ENCODE assay signal across 24 cellular contexts in genomic region chr1:42359466-42359865, GRCh38. TPM values are rescaled to one million over a fixed set of nuclear protein-coding genes. Genes with fewer than 3 reads are reported as not detected.
"Had no signal": no experiment of that assay in that cellular context is flagged by ENCODE, and none has a peak within 500 bp of the region (broad histone marks: within the 10 kb centered on the region; RNA-seq: fewer than 3 reads in every experiment).

No MANE protein-coding gene starts in this region.

- H3K36me3 ChIP-seq: brain microvascular endothelial cell had no signal

- H3K4me3 Mint-ChIP-seq: activated CD8-positive, alpha-beta T cell treated with anti-CD3 and anti-CD28 coated beads, Interleukin-2, amount 10 ng/mL, durations not matched to agents 7 days and 5 days; activated naive CD8-positive, alpha-beta T cell treated with anti-CD3 and anti-CD28 coated beads, Interleukin-2, amount 50 U/mL, for 24 hours; IgD-negative memory B cell; T-helper 1 cell treated with Interleukin-12 subunit alpha and Interleukin-12 subunit beta and Interleukin-4 antibody, amounts not matched to agents 30 μg/mL and 1 μg/mL, for 36 hours had no signal

- DNase-seq: activated CD4-positive, alpha-beta T cell treated with anti-CD3 and anti-CD28 coated beads, Interleukin-2, amount 50 U/mL, for 4 hours; activated CD8-positive, alpha-beta memory T cell treated with anti-CD3 and anti-CD28 coated beads, Interleukin-2, amount 50 U/mL, for 48 hours; activated CD8-positive, alpha-beta T cell treated with anti-CD3 and anti-CD28 coated beads, Interleukin-2, amount 10 ng/mL, durations not matched to agents 7 days and 5 days; activated naive CD4-positive, alpha-beta T cell treated with anti-CD3 and anti-CD28 coated beads, Interleukin-2, amount 50 U/mL, for 16 hours; activated naive CD8-positive, alpha-beta T cell treated with anti-CD3 and anti-CD28 coated beads, Interleukin-2, amount 50 U/mL, for 24 hours; activated T-cell treated with anti-CD3 and anti-CD28 coated beads, Interleukin-2, amount 50 U/mL, for 1 hour; amygdala; brain microvascular endothelial cell; KG1; NCI-H1092; NCI-H1417 treated with DMSO at 0.1 percent for 48 hours; NCI-H1694; NCI-H2029; NCI-H2107; NCI-H345; NCI-H510A; NCI-H526 treated with DMSO at 0.1 percent for 48 hours; PC-3; SHP77 treated with DMSO at 0.1 percent for 48 hours had no signal

- H3K27me3 ChIP-seq: brain microvascular endothelial cell had no signal

- H3K27ac ChIP-seq: brain microvascular endothelial cell had no signal

- H3K9me3 Mint-ChIP-seq: activated naive CD8-positive, alpha-beta T cell treated with anti-CD3 and anti-CD28 coated beads, Interleukin-2, amount 50 U/mL, for 24 hours; IgD-negative memory B cell; T-helper 1 cell treated with Interleukin-12 subunit alpha and Interleukin-12 subunit beta and Interleukin-4 antibody, amounts not matched to agents 30 μg/mL and 1 μg/mL, for 36 hours had no signal

- ATAC-seq: activated CD8-positive, alpha-beta T cell treated with anti-CD3 and anti-CD28 coated beads, Interleukin-2, amount 10 ng/mL, durations not matched to agents 7 days and 5 days; PC-3 had no signal

- H3K27ac Mint-ChIP-seq: activated CD8-positive, alpha-beta T cell treated with anti-CD3 and anti-CD28 coated beads, Interleukin-2, amount 10 ng/mL, durations not matched to agents 7 days and 5 days; activated naive CD8-positive, alpha-beta T cell treated with anti-CD3 and anti-CD28 coated beads, Interleukin-2, amount 50 U/mL, for 24 hours; IgD-negative memory B cell; T-helper 1 cell treated with Interleukin-12 subunit alpha and Interleukin-12 subunit beta and Interleukin-4 antibody, amounts not matched to agents 30 μg/mL and 1 μg/mL, for 36 hours had no signal

- FAIRE-seq: astrocyte had no signal

- H3K36me3 Mint-ChIP-seq: IgD-negative memory B cell had no signal

RNA-seq across cellular contexts. Expression of gene RIMKLA, which starts 21.1 kb away (rescaled TPM):
- total RNA-seq: LHCN-M2, M059J had no signal
- polyA plus RNA-seq: IgD-negative memory B cell had no signal
